Comparison of ENCODE assay signal across 18 cellular contexts in genomic region chr14:54894995-54895394, GRCh38. TPM values are rescaled to one million over a fixed set of nuclear protein-coding genes. Genes with fewer than 3 reads are reported as not detected.
DNase-seq lines count a peak whose midpoint lies in the region; ATAC-seq and TF ChIP-seq lines count a peak whose summit lies in the region.
"Had no signal": no experiment of that assay in that cellular context is flagged by ENCODE, and none has a peak within 500 bp of the region (broad histone marks: within the 10 kb centered on the region; RNA-seq: fewer than 3 reads in every experiment).

No MANE protein-coding gene starts in this region.

- H3K27me3 Mint-ChIP-seq in CD4-positive, CD25-positive, alpha-beta regulatory T cell, result no peaks in the 10 kb centered on the region
- H3K27me3 Mint-ChIP-seq in naive thymus-derived CD4-positive, alpha-beta T cell, result no peaks in the 10 kb centered on the region
- H3K27me3 Mint-ChIP-seq in stimulated activated memory B cell treated with anti-CD40 and anti-IgM and Interleukin-4, amounts not matched to agents 10 μg/mL and 1 μg/mL and 100 μg/mL, for 72 hours, result no peaks in the 10 kb centered on the region
- H3K27me3 Mint-ChIP-seq: activated naive CD8-positive, alpha-beta T cell; CD4-positive, alpha-beta T cell had no signal

- no peaks in the 10 kb centered on the region for H3K36me3 Mint-ChIP-seq in CD4-positive, CD25-positive, alpha-beta regulatory T cell
- H3K36me3 Mint-ChIP-seq in naive thymus-derived CD4-positive, alpha-beta T cell, result peaks cover 0 to 10% (median 6%) of the 10 kb centered on the region in 5 donors
- H3K36me3 Mint-ChIP-seq in stimulated activated memory B cell treated with anti-CD40 and anti-IgM and Interleukin-4, amounts not matched to agents 10 μg/mL and 1 μg/mL and 100 μg/mL, for 72 hours, result no peaks in the 10 kb centered on the region

- intact Hi-C loops in naive thymus-derived CD4-positive, alpha-beta T cell (cut with micrococcal nuclease), result no loop called here

- POLR2A ChIA-PET in naive thymus-derived CD4-positive, alpha-beta T cell (lab: Charles Lee), result interaction anchor here (0.9 kb wide), 1 partner anchor 13 kb away, joined by 3 read pairs; no protein-coding TSS in a partner anchor

- H3K4me3 ChIP-seq in CD4-positive, CD25-positive, alpha-beta regulatory T cell (ENCODE audit: low read depth, low read length), result peak overlapping the region; percentile 13
- no peak overlapping the region for H3K4me3 ChIP-seq in Karpas-422 (ENCODE audit: low read length)
- H3K4me3 ChIP-seq in brain microvascular endothelial cell (ENCODE audit: low read depth, low read length), result no peak overlapping the region
- no peak overlapping the region for H3K4me3 ChIP-seq in naive thymus-derived CD4-positive, alpha-beta T cell (ENCODE audit: low read length)
- H3K4me3 ChIP-seq: heart right ventricle had no signal

- no peaks in the 10 kb centered on the region for H3K9me3 ChIP-seq in CD4-positive, CD25-positive, alpha-beta regulatory T cell (ENCODE audit: control insufficient read depth in 2 of 2, low read length in 2 of 2)
- no peaks in the 10 kb centered on the region for H3K9me3 ChIP-seq in Karpas-422 (ENCODE audit: low read length)
- no peaks in the 10 kb centered on the region for H3K9me3 ChIP-seq in naive thymus-derived CD4-positive, alpha-beta T cell (ENCODE audit: control insufficient read depth in 2 of 3, low read length in 3 of 3)
- H3K9me3 ChIP-seq: heart right ventricle had no signal

- peak overlapping the region in 3 of 4 donors; percentile 6 to 58 (median 38) for H3K4me3 Mint-ChIP-seq in CD4-positive, CD25-positive, alpha-beta regulatory T cell
- H3K4me3 Mint-ChIP-seq in naive thymus-derived CD4-positive, alpha-beta T cell, result no peak overlapping the region
- H3K4me3 Mint-ChIP-seq in stimulated activated memory B cell treated with anti-CD40 and anti-IgM and Interleukin-4, amounts not matched to agents 10 μg/mL and 1 μg/mL and 100 μg/mL, for 72 hours, result no peak overlapping the region
- H3K4me3 Mint-ChIP-seq: activated naive CD8-positive, alpha-beta T cell; CD4-positive, alpha-beta T cell had no signal

- peak overlapping the region; percentile 15 for H3K4me2 ChIP-seq in Karpas-422 (ENCODE audit: low read depth, low read length, poor library complexity, severe bottlenecking)

- no peaks in the 10 kb centered on the region for H3K27me3 ChIP-seq in CD4-positive, CD25-positive, alpha-beta regulatory T cell (ENCODE audit: control insufficient read depth, insufficient read depth, low read length)
- H3K27me3 ChIP-seq in Karpas-422 (ENCODE audit: low read length) (no peaks in the 10 kb centered on the region), brain microvascular endothelial cell (replicated peaks) (no peaks in the 10 kb centered on the region)
- H3K27me3 ChIP-seq in naive thymus-derived CD4-positive, alpha-beta T cell (ENCODE audit: control insufficient read depth in 2 of 2, insufficient read depth in 2 of 2, low read length in 2 of 2), result no peaks in the 10 kb centered on the region
- H3K27me3 ChIP-seq: heart right ventricle had no signal

- no peaks in the 10 kb centered on the region for H3K9me3 Mint-ChIP-seq in CD4-positive, CD25-positive, alpha-beta regulatory T cell
- no peaks in the 10 kb centered on the region for H3K9me3 Mint-ChIP-seq in naive thymus-derived CD4-positive, alpha-beta T cell
- H3K9me3 Mint-ChIP-seq in stimulated activated memory B cell treated with anti-CD40 and anti-IgM and Interleukin-4, amounts not matched to agents 10 μg/mL and 1 μg/mL and 100 μg/mL, for 72 hours, result no peaks in the 10 kb centered on the region
- H3K9me3 Mint-ChIP-seq: CD4-positive, alpha-beta T cell had no signal

- H2AFZ ChIP-seq in Karpas-422 (ENCODE audit: low read length), result no peak overlapping the region

- in situ Hi-C loops in brain microvascular endothelial cell (cut with HindIII; ENCODE audit: low pct_ligation_motif_present, low sequenced_read_pairs), result no loop called here

- DNase-seq in CD4-positive, CD25-positive, alpha-beta regulatory T cell, result no peak
- DNase-seq in Karpas-422 (peak; percentile 40), brain microvascular endothelial cell (peak; percentile 51)
- DNase-seq in naive thymus-derived CD4-positive, alpha-beta T cell, result no peak
- DNase-seq: activated CD4-positive, CD25-positive, alpha-beta regulatory T cell; activated CD8-positive, alpha-beta memory T cell treated with anti-CD3 and anti-CD28 coated beads, Interleukin-2, amount 50 U/mL, for 4 hours; CD4-positive, alpha-beta T cell; heart right ventricle; KG1; NCI-H1436; NCI-H510A; posterior cingulate gyrus; T-helper 1 cell had no signal

- H3K79me2 ChIP-seq in Karpas-422 (ENCODE audit: low read length), result peaks cover 99% of the 10 kb centered on the region

- peak overlapping the region in 2 of 3 donors; percentile 60 to 65 for H3K27ac Mint-ChIP-seq in CD4-positive, CD25-positive, alpha-beta regulatory T cell
- H3K27ac Mint-ChIP-seq in naive thymus-derived CD4-positive, alpha-beta T cell, result peak overlapping the region in 6 of 9 donors; percentile 3 to 74 (median 30)
- no peak overlapping the region for H3K27ac Mint-ChIP-seq in stimulated activated memory B cell treated with anti-CD40 and anti-IgM and Interleukin-4, amounts not matched to agents 10 μg/mL and 1 μg/mL and 100 μg/mL, for 72 hours
- H3K27ac Mint-ChIP-seq: activated naive CD8-positive, alpha-beta T cell; CD4-positive, alpha-beta T cell had no signal

- no peaks in the 10 kb centered on the region for H3K9me2 ChIP-seq in Karpas-422 (replicated peaks; ENCODE audit: insufficient read depth, low read length)

- H3K36me3 ChIP-seq in CD4-positive, CD25-positive, alpha-beta regulatory T cell (ENCODE audit: control insufficient read depth, insufficient read depth, low read length), result peaks cover 3% of the 10 kb centered on the region
- H3K36me3 ChIP-seq in Karpas-422 (ENCODE audit: insufficient read depth, low read length), result peaks cover 45% of the 10 kb centered on the region
- no peaks in the 10 kb centered on the region for H3K36me3 ChIP-seq in brain microvascular endothelial cell (replicated peaks)
- H3K36me3 ChIP-seq in naive thymus-derived CD4-positive, alpha-beta T cell (ENCODE audit: control insufficient read depth in 2 of 3, insufficient read depth in 3 of 3, low read length in 3 of 3), result no peaks in the 10 kb centered on the region
- H3K36me3 ChIP-seq: heart right ventricle had no signal

- H3K9ac ChIP-seq in Karpas-422 (ENCODE audit: low read length), result no peak overlapping the region

- no peak for ATAC-seq in CD4-positive, CD25-positive, alpha-beta regulatory T cell (ENCODE audit: low read depth in 2 of 2)
- no peak for ATAC-seq in naive thymus-derived CD4-positive, alpha-beta T cell
- no peak for ATAC-seq in HG03196 (IDR thresholded peaks at IDR 0.05; ENCODE audit: unreplicated experiment)
- no peak for ATAC-seq in stimulated activated memory B cell treated with anti-CD40 and anti-IgM and Interleukin-4, amounts not matched to agents 10 μg/mL and 1 μg/mL and 100 μg/mL, for 72 hours
- no peak for ATAC-seq in GM21529 (IDR thresholded peaks at IDR 0.05; ENCODE audit: unreplicated experiment)
- ATAC-seq: Panc1 had no signal

- H3K27ac ChIP-seq in CD4-positive, CD25-positive, alpha-beta regulatory T cell (ENCODE audit: insufficient read depth, low read length, poor library complexity, severe bottlenecking), result no peak overlapping the region
- H3K27ac ChIP-seq in Karpas-422 (ENCODE audit: low read length) (peak overlapping the region; percentile 42), brain microvascular endothelial cell (no peak overlapping the region)
- H3K27ac ChIP-seq in naive thymus-derived CD4-positive, alpha-beta T cell (ENCODE audit: low read depth, low read length), result no peak overlapping the region
- H3K27ac ChIP-seq: heart right ventricle had no signal

- H3K4me1 Mint-ChIP-seq in CD4-positive, CD25-positive, alpha-beta regulatory T cell, result peaks cover 26 to 66% (median 51%) of the 10 kb centered on the region in 4 donors
- H3K4me1 Mint-ChIP-seq in naive thymus-derived CD4-positive, alpha-beta T cell, result peaks cover 17 to 54% (median 46%) of the 10 kb centered on the region in 7 donors
- H3K4me1 Mint-ChIP-seq in stimulated activated memory B cell treated with anti-CD40 and anti-IgM and Interleukin-4, amounts not matched to agents 10 μg/mL and 1 μg/mL and 100 μg/mL, for 72 hours, result peaks cover 29% of the 10 kb centered on the region

- peaks cover 31% of the 10 kb centered on the region; the same call in 1 of the 2 replicates for H4K20me1 ChIP-seq in Karpas-422 (ENCODE audit: insufficient read depth, low read depth, low read length)

- CTCF ChIA-PET in naive thymus-derived CD4-positive, alpha-beta T cell (lab: Charles Lee), result interaction anchor here (0.6 to 3.7 kb wide), 2 partner anchors 13 to 87 kb away, joined by 3 to 21 read pairs; no protein-coding TSS in a partner anchor

- peaks cover 8% of the 10 kb centered on the region for H3K4me1 ChIP-seq in CD4-positive, CD25-positive, alpha-beta regulatory T cell (ENCODE audit: control insufficient read depth, insufficient read depth, low read length, poor library complexity, severe bottlenecking)
- peaks cover 81% of the 10 kb centered on the region for H3K4me1 ChIP-seq in Karpas-422 (ENCODE audit: low read length)
- H3K4me1 ChIP-seq in naive thymus-derived CD4-positive, alpha-beta T cell (ENCODE audit: control insufficient read depth in 2 of 2, insufficient read depth in 2 of 2, low read length in 2 of 2), result peaks cover 0 to 3% of the 10 kb centered on the region in 2 donors

- TF ChIP-seq CTCF in brain microvascular endothelial cell (IDR thresholded peaks at IDR 0.05; ENCODE audit: low read depth, low read length, missing control alignments), result no peak

RNA-seq across cellular contexts. Expression of gene GCH1, which starts 7.6 kb away (rescaled TPM):
- total RNA-seq in CD4-positive, CD25-positive, alpha-beta regulatory T cell, result 53.9 TPM
- polyA plus RNA-seq in CD4-positive, CD25-positive, alpha-beta regulatory T cell, result 10 to 100 TPM; 41.8 to 63.0 (median 45.8) TPM
- 136 and 174 TPM in 2 replicates for total RNA-seq in Karpas-422 (2014; rRNA removed; shearing (Covaris generic); ENCODE audit: low replicate concordance)
- total RNA-seq in naive thymus-derived CD4-positive, alpha-beta T cell, result 10 to 100 TPM; 21.4 to 64.1 (median 23.2) TPM
- polyA plus RNA-seq in naive thymus-derived CD4-positive, alpha-beta T cell, result 10 to 100 TPM; 23.1 to 25.7 TPM

Comparison
In these comparisons a context has a peak if more than half of its experiments do, and no peak if none do; other contexts are left out.
1. DNase-seq: peak in Karpas-422 (single experiment) and brain microvascular endothelial cell (single experiment); none in CD4-positive, CD25-positive, alpha-beta regulatory T cell (0 of 3) and naive thymus-derived CD4-positive, alpha-beta T cell (0 of 9).
2. H3K4me3 Mint-ChIP-seq: peak in CD4-positive, CD25-positive, alpha-beta regulatory T cell (3 of 4); none in naive thymus-derived CD4-positive, alpha-beta T cell (0 of 10) and stimulated activated memory B cell treated with anti-CD40 and anti-IgM and Interleukin-4, amounts not matched to agents 10 μg/mL and 1 μg/mL and 100 μg/mL, for 72 hours (single experiment).